Comparison of ENCODE assay signal across 8 cellular contexts in genomic region chr1:147892216-147892615, GRCh38.
A peak's percentile ranks its signal among the peaks of the same experiment; 100 is the strongest.
DNase-seq lines count a peak whose midpoint lies in the region; ATAC-seq, FAIRE-seq and TF ChIP-seq lines count a peak whose summit lies in the region.

No MANE protein-coding gene starts in this region.

- no peaks in the 10 kb centered on the region for H3K36me3 ChIP-seq in OCI-LY3 (replicated peaks; ENCODE audit: low read depth, low read length)

- H3K4me1 ChIP-seq in OCI-LY3 (ENCODE audit: low read length): no peaks in the 10 kb centered on the region

- peaks cover 8% of the 10 kb centered on the region for H3K27me3 ChIP-seq in OCI-LY3 (ENCODE audit: low read depth, low read length)

- no peaks in the 10 kb centered on the region for H3K9me3 ChIP-seq in OCI-LY3 (ENCODE audit: insufficient read depth, low read length)

- TF ChIP-seq CTCF in OCI-LY3 (IDR thresholded peaks at IDR 0.05; ENCODE audit: low read depth, low read length) (peak; percentile 31), fibroblast of pulmonary artery (IDR thresholded peaks at IDR 0.05; ENCODE audit: low read length, missing control alignments) (no peak)

- no peak for FAIRE-seq in urothelium cell line (lab: Jason Lieb, UNC)

- H3K4me3 ChIP-seq in OCI-LY3 (ENCODE audit: low read length): no peak overlapping the region
- no peak overlapping the region for H3K4me3 ChIP-seq in fibroblast of pulmonary artery (replicated peaks; ENCODE audit: low read depth, low read length)

- H3K27ac ChIP-seq in OCI-LY3 (ENCODE audit: low read length): no peak overlapping the region

- H3K4me2 ChIP-seq in OCI-LY3 (ENCODE audit: low read length): no peak overlapping the region

- ATAC-seq in GM18502 (IDR thresholded peaks at IDR 0.05; ENCODE audit: poor library complexity, unreplicated experiment): no peak
- no peak for ATAC-seq in GM21447 (IDR thresholded peaks at IDR 0.05; ENCODE audit: unreplicated experiment)

- DNase-seq in stimulated activated CD4-positive, alpha-beta T cell treated with anti-CD3 and anti-CD28 coated beads, Interleukin-1b, Interleukin-23, amount 100 ng/mL, for 48 hours: peak; percentile 14
- no peak for DNase-seq in stimulated activated CD4-positive, alpha-beta T cell treated with anti-CD3 and anti-CD28 coated beads, Interleukin-2, amount 100 ng/mL, for 48 hours
- DNase-seq in fibroblast of pulmonary artery (ENCODE audit: low read depth) (peak; percentile 16), urothelium cell line (ENCODE audit: low spot score) (peak; percentile 37)
- no peak for DNase-seq in activated CD4-positive, CD25-positive, alpha-beta regulatory T cell (lab: John Stamatoyannopoulos, UW)

- no peaks in the 10 kb centered on the region for H3K79me2 ChIP-seq in OCI-LY3 (ENCODE audit: low read length)

- H2AFZ ChIP-seq in OCI-LY3 (ENCODE audit: low read depth, low read length): 0 out of 2 replicates have a peak overlapping the region, but pooled peaks have one; percentile 35

- no peaks in the 10 kb centered on the region for H4K20me1 ChIP-seq in OCI-LY3 (ENCODE audit: insufficient read depth, low read length)

- no peak overlapping the region for H3K9ac ChIP-seq in OCI-LY3 (ENCODE audit: low read length)

Comparison
In these comparisons a context has a peak if more than half of its experiments do, and no peak if none do; other contexts are left out.
1. DNase-seq: peak in stimulated activated CD4-positive, alpha-beta T cell treated with anti-CD3 and anti-CD28 coated beads, Interleukin-1b, Interleukin-23, amount 100 ng/mL, for 48 hours (single experiment), fibroblast of pulmonary artery (single experiment) and urothelium cell line (single experiment); none in stimulated activated CD4-positive, alpha-beta T cell treated with anti-CD3 and anti-CD28 coated beads, Interleukin-2, amount 100 ng/mL, for 48 hours (0 of 2) and activated CD4-positive, CD25-positive, alpha-beta regulatory T cell (0 of 4).